ENCODE assay signal across 14 cellular contexts in genomic region chr5:156394642-156395393, GRCh38.
DNase-seq lines count a peak whose midpoint lies in the region; ATAC-seq and TF ChIP-seq lines count a peak whose summit lies in the region.
"Had no signal": no experiment of that assay in that cellular context is flagged by ENCODE, and none has a peak within 500 bp of the region (broad histone marks: within the 10 kb centered on the region; RNA-seq: fewer than 3 reads in every experiment).

No MANE protein-coding gene starts in this region.

- no peak overlapping the region for H2AFZ ChIP-seq in smooth muscle cell (ENCODE audit: low read depth)

- H3K4me2 ChIP-seq in smooth muscle cell: peak overlapping the region; percentile 52

- peak; percentile 41 for ATAC-seq in RWPE2 (ENCODE audit: low read depth)
- peak; percentile 45 to 67 for ATAC-seq in right cardiac atrium
- no peak for ATAC-seq in GM21619 (IDR thresholded peaks at IDR 0.05; ENCODE audit: unreplicated experiment)

- DNase-seq in NCI-H2029 (lab: John Stamatoyannopoulos, UW) (peak; percentile 62), RWPE2 (ENCODE audit: low spot score) (no peak), right cardiac atrium (peak in 1 of 3 donors; percentile 56), smooth muscle cell (lab: John Stamatoyannopoulos, UW; ENCODE audit: unreplicated experiment) (no peak), suprapubic skin (ENCODE audit: low spot score in 2 of 2) (no peak), H7 (no peak)
- DNase-seq: activated CD4-positive, alpha-beta memory T cell treated with anti-CD3 and anti-CD28 coated beads, Interleukin-2, amount 10 ng/mL, durations not matched to agents 7 days and 5 days; CD8-positive, alpha-beta memory T cell; immature natural killer cell; NCI-H1105 treated with DMSO at 0.1 percent for 48 hours; right lobe of liver had no signal

- H3K4me3 ChIP-seq in RWPE2 (ENCODE audit: severe bottlenecking): no peak overlapping the region
- H3K4me3 ChIP-seq in right cardiac atrium (ENCODE audit: low read length): no peak overlapping the region
- peak overlapping the region; percentile 1 for H3K4me3 ChIP-seq in smooth muscle cell
- no peak overlapping the region for H3K4me3 ChIP-seq in suprapubic skin
- no peak overlapping the region for H3K4me3 ChIP-seq in H7 (ENCODE audit: insufficient read depth, low read depth, low read length)
- H3K4me3 ChIP-seq: cardiac muscle cell, right lobe of liver, thoracic aorta had no signal

- TF ChIP-seq EP300 in suprapubic skin (IDR thresholded peaks at IDR 0.05): no peak

- H3K27ac ChIP-seq in RWPE2 (ENCODE audit: poor library complexity, severe bottlenecking) (peak overlapping the region; percentile 17), right cardiac atrium (ENCODE audit: low read length) (peak overlapping the region; percentile 80), smooth muscle cell (ENCODE audit: low read depth) (peak overlapping the region; percentile 57), suprapubic skin (no peak overlapping the region)
- H3K27ac ChIP-seq: cardiac muscle cell, right lobe of liver, thoracic aorta had no signal

- no peaks in the 10 kb centered on the region for H3K27me3 ChIP-seq in RWPE2 (ENCODE audit: insufficient read depth, poor library complexity, severe bottlenecking)
- no peaks in the 10 kb centered on the region for H3K27me3 ChIP-seq in right cardiac atrium (ENCODE audit: control insufficient read depth, insufficient read depth)
- H3K27me3 ChIP-seq in smooth muscle cell (ENCODE audit: low read depth): no peaks in the 10 kb centered on the region
- H3K27me3 ChIP-seq in suprapubic skin: no peaks in the 10 kb centered on the region
- no peaks in the 10 kb centered on the region for H3K27me3 ChIP-seq in H7 (ENCODE audit: control insufficient read depth, insufficient read depth, low read length)
- H3K27me3 ChIP-seq: cardiac muscle cell, right lobe of liver had no signal

- no peaks in the 10 kb centered on the region for H3K79me2 ChIP-seq in smooth muscle cell (ENCODE audit: low read depth)

- intact Hi-C loops in right cardiac atrium (cut with DNase I): no loop called here

- H3K4me1 ChIP-seq in RWPE2 (ENCODE audit: insufficient read depth, poor library complexity, severe bottlenecking): peaks cover 10% of the 10 kb centered on the region
- H3K4me1 ChIP-seq in right cardiac atrium (ENCODE audit: control insufficient read depth, insufficient read depth, low read length): peaks cover 2% of the 10 kb centered on the region
- H3K4me1 ChIP-seq in smooth muscle cell (ENCODE audit: low read depth): peaks cover 3% of the 10 kb centered on the region
- H3K4me1 ChIP-seq in suprapubic skin: peaks cover 4% of the 10 kb centered on the region
- H3K4me1 ChIP-seq: right lobe of liver had no signal

- TF ChIP-seq CTCF in RWPE2 (IDR thresholded peaks at IDR 0.05; ENCODE audit: poor library complexity, severe bottlenecking) (no peak), smooth muscle cell (IDR thresholded peaks at IDR 0.05; ENCODE audit: borderline replicate concordance, insufficient read depth, poor library complexity, severe bottlenecking) (no peak), suprapubic skin (IDR thresholded peaks at IDR 0.05) (no peak)

- no peak overlapping the region for H3K9ac ChIP-seq in smooth muscle cell (ENCODE audit: low read depth)

- no peaks in the 10 kb centered on the region for H4K20me1 ChIP-seq in smooth muscle cell (ENCODE audit: low read depth)

- TF ChIP-seq POLR2A in suprapubic skin (IDR thresholded peaks at IDR 0.05): no peak

- peaks cover 2% of the 10 kb centered on the region for H3F3A ChIP-seq in smooth muscle cell (ENCODE audit: low read depth)

- no peaks in the 10 kb centered on the region for H3K9me3 ChIP-seq in RWPE2 (ENCODE audit: severe bottlenecking)
- no peaks in the 10 kb centered on the region for H3K9me3 ChIP-seq in right cardiac atrium (ENCODE audit: control insufficient read depth, low read length)
- no peaks in the 10 kb centered on the region for H3K9me3 ChIP-seq in smooth muscle cell (replicated peaks; ENCODE audit: low read depth)
- H3K9me3 ChIP-seq in suprapubic skin: no peaks in the 10 kb centered on the region
- H3K9me3 ChIP-seq: right lobe of liver, thoracic aorta had no signal

- H3K36me3 ChIP-seq in RWPE2 (ENCODE audit: low read depth): no peaks in the 10 kb centered on the region
- H3K36me3 ChIP-seq in smooth muscle cell (ENCODE audit: low read depth): no peaks in the 10 kb centered on the region
- no peaks in the 10 kb centered on the region for H3K36me3 ChIP-seq in suprapubic skin
- no peaks in the 10 kb centered on the region for H3K36me3 ChIP-seq in H7 (replicated peaks; ENCODE audit: control insufficient read depth, insufficient read depth, low read length)
- H3K36me3 ChIP-seq: cardiac muscle cell, right lobe of liver, thoracic aorta had no signal

- 40% methylated on average over 7 of the region's 7 CpGs for WGBS in right cardiac atrium
- WGBS in smooth muscle cell (ENCODE audit: low lambda C conversion rate): 68% methylated on average over 7 of the region's 7 CpGs
- 56% methylated on average over 7 of the region's 7 CpGs for WGBS in suprapubic skin
